21 cellular contexts compared by ENCODE assay signal in the genomic region with DNA sequence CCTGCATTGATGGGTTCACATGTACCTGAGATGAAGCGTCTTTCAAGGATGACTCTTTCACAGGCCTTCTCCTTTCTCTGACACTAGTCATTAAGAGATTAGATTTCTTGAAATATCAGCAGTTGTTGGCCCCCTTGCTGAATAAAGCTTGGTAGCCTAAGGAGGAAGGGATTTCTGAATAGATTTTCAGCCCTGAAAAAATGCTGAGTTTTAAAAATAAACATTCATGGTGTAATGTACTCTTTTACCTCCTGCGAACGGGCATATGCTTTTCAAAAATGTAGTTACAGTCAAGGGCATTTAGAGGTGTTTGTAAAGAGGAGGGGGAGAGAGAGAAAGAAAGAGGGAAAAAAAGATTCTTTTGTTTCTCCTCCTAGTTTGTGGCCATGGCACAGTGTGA.
DNase-seq lines count a peak whose midpoint lies in the region; ATAC-seq, FAIRE-seq and TF ChIP-seq lines count a peak whose summit lies in the region.
"Had no signal": no experiment of that assay in that cellular context is flagged by ENCODE, and none has a peak within 500 bp of the region (broad histone marks: within the 10 kb centered on the region; RNA-seq: fewer than 3 reads in every experiment).

No MANE protein-coding gene starts in this region.

- H3K9ac ChIP-seq in neuronal stem cell (ENCODE audit: low read depth, low read length, poor library complexity) = no peak overlapping the region
- H3K9ac ChIP-seq: BLaER1 treated with 17β-estradiol and CSF1 and Interleukin-3, amounts not matched to agents 10 nM and 100 nM; KMS-11 had no signal

- H3K4me3 ChIP-seq in A549 (no peak overlapping the region), Panc1 (ENCODE audit: low read depth in 2 of 2, low read length in 2 of 2) (no peak overlapping the region), neuronal stem cell (ENCODE audit: low read length in 2 of 2) (no peak overlapping the region), A673 (ENCODE audit: low read depth, low read length, poor library complexity, severe bottlenecking) (no peak overlapping the region)
- H3K4me3 ChIP-seq: BLaER1 treated with 17β-estradiol and CSF1 and Interleukin-3, amounts not matched to agents 10 nM and 100 nM; GM12878 had no signal

- H2AK5ac ChIP-seq in neuronal stem cell (ENCODE audit: low read depth, low read length) = no peak overlapping the region

- no peaks in the 10 kb centered on the region for H3K27me3 ChIP-seq in Panc1 (ENCODE audit: control insufficient read depth, insufficient read depth, low read length)
- no peaks in the 10 kb centered on the region for H3K27me3 ChIP-seq in neuronal stem cell (ENCODE audit: control insufficient read depth in 3 of 3, insufficient read depth in 3 of 3, low read depth in 1 of 3, low read length in 3 of 3)
- H3K27me3 ChIP-seq in A673 (replicated peaks; ENCODE audit: insufficient read depth, low read depth, low read length, poor library complexity) = peaks cover 3% of the 10 kb centered on the region
- H3K27me3 ChIP-seq: BLaER1 treated with 17β-estradiol and CSF1 and Interleukin-3, amounts not matched to agents 10 nM and 100 nM had no signal

- H3K36me3 ChIP-seq in Panc1 (ENCODE audit: control insufficient read depth, insufficient read depth, low read length) (no peaks in the 10 kb centered on the region), neuronal stem cell (replicated peaks in 1 of 2; ENCODE audit: control insufficient read depth in 2 of 2, insufficient read depth in 2 of 2, low read length in 2 of 2) (peaks cover 0 to 32% of the 10 kb centered on the region in 2 donors), A673 (ENCODE audit: insufficient read depth, low read length, poor library complexity, severe bottlenecking) (no peaks in the 10 kb centered on the region)
- H3K36me3 ChIP-seq: BLaER1 treated with 17β-estradiol and CSF1 and Interleukin-3, amounts not matched to agents 10 nM and 100 nM had no signal

- no peaks in the 10 kb centered on the region for H3K4me1 ChIP-seq in A549
- no peaks in the 10 kb centered on the region; the same call in none of the 2 replicates for H3K4me1 ChIP-seq in Panc1 (ENCODE audit: control insufficient read depth, insufficient read depth, low read length)
- H3K4me1 ChIP-seq in neuronal stem cell (ENCODE audit: control insufficient read depth in 2 of 2, insufficient read depth in 1 of 2, low read depth in 1 of 2, low read length in 2 of 2) = peaks cover 0 to 2% of the 10 kb centered on the region in 2 donors
- no peaks in the 10 kb centered on the region for H3K4me1 ChIP-seq in A673 (ENCODE audit: insufficient read depth, low read length, poor library complexity, severe bottlenecking)
- H3K4me1 ChIP-seq: BLaER1 treated with 17β-estradiol and CSF1 and Interleukin-3, amounts not matched to agents 10 nM and 100 nM had no signal

- no peak overlapping the region for H3K18ac ChIP-seq in neuronal stem cell (ENCODE audit: low read length)

- H3K79me1 ChIP-seq in neuronal stem cell (ENCODE audit: low read depth, low read length) = peaks cover 3% of the 10 kb centered on the region

- TF ChIP-seq CTCF in A549 (IDR thresholded peaks at IDR 0.05) (no peak), Panc1 (IDR thresholded peaks at IDR 0.05) (no peak), endothelial cell (IDR thresholded peaks at IDR 0.05; ENCODE audit: unreplicated experiment) (no peak), A673 (conservative IDR thresholded peaks at IDR 0.05; ENCODE audit: low read depth, low read length) (no peak)

- H2BK5ac ChIP-seq in neuronal stem cell (ENCODE audit: low read length) = no peak overlapping the region

- H3K4me2 ChIP-seq in A549 (no peak overlapping the region), neuronal stem cell (ENCODE audit: insufficient read depth, low read length, poor library complexity, severe bottlenecking) (no peak overlapping the region)
- H3K4me2 ChIP-seq: BLaER1 treated with 17β-estradiol and CSF1 and Interleukin-3, amounts not matched to agents 10 nM and 100 nM; KMS-11 had no signal

- H4K8ac ChIP-seq in neuronal stem cell (ENCODE audit: low read depth, low read length) = no peak overlapping the region

- in situ Hi-C loops in Panc1 (cut with HindIII; ENCODE audit: low pct_unique_long_range_greater_than_20kb, low sequenced_read_pairs) = no loop called here

- ATAC-seq in A549 = no peak
- no peak for ATAC-seq in Panc1
- no peak for ATAC-seq in HG03442 (IDR thresholded peaks at IDR 0.05; ENCODE audit: unreplicated experiment)
- ATAC-seq: GM12878, HepG2 had no signal

- intact Hi-C loops in Panc1 (cut with micrococcal nuclease; ENCODE audit: unreplicated experiment) (no loop called here), A673 (cut with micrococcal nuclease; ENCODE audit: unreplicated experiment) (no loop called here)

- FAIRE-seq in A549 (lab: Jason Lieb, UNC) = no peak
- FAIRE-seq: GM12878, HepG2 had no signal

- peaks cover 13% of the 10 kb centered on the region for H3K36me3 Mint-ChIP-seq in endothelial cell (ENCODE audit: low read depth, unreplicated experiment)
- H3K36me3 Mint-ChIP-seq: CD4-positive, CD25-positive, alpha-beta regulatory T cell; CD8-positive, alpha-beta memory T cell had no signal

- POLR2A ChIA-PET in A549 (lab: Yijun Ruan, JAX) (no interaction called here), Panc1 (lab: Charles Lee) (interaction anchor here (0.7 kb wide), 1 partner anchor 8 kb away, joined by 6 read pairs; no protein-coding TSS in a partner anchor), A673 (lab: Charles Lee; ENCODE audit: low non-redundant PET) (no interaction called here)

- no peak overlapping the region for H4K91ac ChIP-seq in neuronal stem cell (ENCODE audit: low read depth, low read length, poor library complexity)

- TF ChIP-seq POLR2A in A549 (IDR thresholded peaks at IDR 0.05; ENCODE audit: low read length) = no peak

- H3K27ac Mint-ChIP-seq in endothelial cell (ENCODE audit: unreplicated experiment) = no peak overlapping the region
- H3K27ac Mint-ChIP-seq: B cell; CD4-positive, CD25-positive, alpha-beta regulatory T cell; CD8-positive, alpha-beta memory T cell had no signal

- H2AFZ ChIP-seq in neuronal stem cell (ENCODE audit: low read length) = no peak overlapping the region

- peak overlapping the region; percentile 28 for H2BK15ac ChIP-seq in neuronal stem cell (ENCODE audit: low read length)

- peaks cover 11% of the 10 kb centered on the region for H3K4me1 Mint-ChIP-seq in endothelial cell (ENCODE audit: unreplicated experiment)
- H3K4me1 Mint-ChIP-seq: B cell; CD4-positive, CD25-positive, alpha-beta regulatory T cell; CD8-positive, alpha-beta memory T cell had no signal

- no peak overlapping the region for H3K14ac ChIP-seq in neuronal stem cell (ENCODE audit: low read length)

- H2BK12ac ChIP-seq in neuronal stem cell (ENCODE audit: low read length) = no peak overlapping the region

- WGBS in A549 (ENCODE audit: missing lambda C conversion rate) = 95% methylated on average over 3 of the region's 3 CpGs
- no CpG with 5 or more reads among the region's 3 CpGs for WGBS in neuronal stem cell (ENCODE audit: extremely low coverage in 2 of 2, insufficient read length in 2 of 2, insufficient replicate concordance in 1 of 2), 2 donors

- H3K9me3 ChIP-seq in A549 (no peaks in the 10 kb centered on the region), Panc1 (ENCODE audit: control insufficient read depth, insufficient read depth, low read depth, low read length) (no peaks in the 10 kb centered on the region), neuronal stem cell (replicated peaks in 1 of 2; ENCODE audit: control insufficient read depth in 2 of 2, insufficient read depth in 1 of 2, low read depth in 1 of 2, low read length in 2 of 2) (no peaks in the 10 kb centered on the region), A673 (ENCODE audit: low read depth, low read length, poor library complexity, severe bottlenecking) (no peaks in the 10 kb centered on the region)

- H3K9me3 Mint-ChIP-seq in endothelial cell (ENCODE audit: unreplicated experiment) = no peaks in the 10 kb centered on the region

- BruUV-seq in Panc1 (replicated peaks; lab: Mats Ljungman, UMichigan) (no TSS peak), A673 (replicated peaks; lab: Mats Ljungman, UMichigan) (no TSS peak)

- no peak for DNase-seq in A549 (ENCODE audit: low read depth in 1 of 2, low spot score in 1 of 2)
- DNase-seq in Panc1 (ENCODE audit: low read depth, low spot score) = no peak
- no peak for DNase-seq in endothelial cell (ENCODE audit: low spot score)
- no peak for DNase-seq in neuronal stem cell (ENCODE audit: low spot score)
- no peak for DNase-seq in UCSD-AML1 (lab: John Stamatoyannopoulos, UW; ENCODE audit: unreplicated experiment)
- DNase-seq in A673 (ENCODE audit: low spot score) = no peak
- DNase-seq: CD4-positive, CD25-positive, alpha-beta regulatory T cell; CD8-positive, alpha-beta memory T cell; COR-L47; DMS 273 treated with DMSO at 0.1 percent for 48 hours; DMS53; DND-41; EL; HCEC 1CT had no signal

- no peak overlapping the region for H3K23ac ChIP-seq in neuronal stem cell (ENCODE audit: low read depth, low read length, poor library complexity)

- TF ChIP-seq EP300 in A549 (IDR thresholded peaks at IDR 0.05) = no peak

- H3K27ac ChIP-seq in A549 (0 out of 6 replicates have a peak overlapping the region, but pooled peaks of 1 of the 2 experiments have one; percentile 43), Panc1 (ENCODE audit: low read length) (peak overlapping the region; percentile 65), neuronal stem cell (replicated peaks; ENCODE audit: low read length) (no peak overlapping the region), A673 (ENCODE audit: low read depth, low read length, poor library complexity, severe bottlenecking) (no peak overlapping the region)
- H3K27ac ChIP-seq: 22Rv1; BLaER1 treated with 17β-estradiol and CSF1 and Interleukin-3, amounts not matched to agents 10 nM and 100 nM; KMS-11 had no signal

- peak overlapping the region; percentile 39 for H3K4me3 Mint-ChIP-seq in endothelial cell (ENCODE audit: unreplicated experiment)
- H3K4me3 Mint-ChIP-seq: B cell; CD4-positive, CD25-positive, alpha-beta regulatory T cell; CD8-positive, alpha-beta memory T cell had no signal

- no peak for TF ChIP-seq RAD21 in A549 (conservative IDR thresholded peaks at IDR 0.05 in 1 of 2, IDR thresholded peaks at IDR 0.05 in 1 of 2)

- no peak overlapping the region for H3K4ac ChIP-seq in neuronal stem cell (ENCODE audit: low read length)

- H2BK120ac ChIP-seq in neuronal stem cell (ENCODE audit: low read depth, low read length) = no peak overlapping the region

- peaks cover 3% of the 10 kb centered on the region for H3K27me3 Mint-ChIP-seq in endothelial cell (ENCODE audit: unreplicated experiment)
- H3K27me3 Mint-ChIP-seq: B cell; CD4-positive, CD25-positive, alpha-beta regulatory T cell had no signal

- CTCF ChIA-PET in A549 (lab: Yijun Ruan, JAX) = no interaction called here
- CTCF ChIA-PET in Panc1 (lab: Charles Lee) = no interaction called here
- CTCF ChIA-PET in A673 (lab: Charles Lee) = no interaction called here

TF ChIP-seq in A549, 52 proteins besides CTCF, POLR2A, EP300 and RAD21 (continues in another document):
- TF ChIP-seq TP53 (CRISPR knock-in tag; IDR thresholded peaks at IDR 0.05) (no peak), CEBPB (IDR thresholded peaks at IDR 0.05) (no peak)
